In genomic region chr5:6378128-6379023, GRCh38 we compare ENCODE assay signal across 8 cellular contexts. TPM values are rescaled to one million over a fixed set of nuclear protein-coding genes. Genes with fewer than 3 reads are reported as not detected.
A peak's percentile ranks its signal among the peaks of the same experiment; 100 is the strongest.
DNase-seq lines count a peak whose midpoint lies in the region; ATAC-seq and TF ChIP-seq lines count a peak whose summit lies in the region.

A gene with protein sequence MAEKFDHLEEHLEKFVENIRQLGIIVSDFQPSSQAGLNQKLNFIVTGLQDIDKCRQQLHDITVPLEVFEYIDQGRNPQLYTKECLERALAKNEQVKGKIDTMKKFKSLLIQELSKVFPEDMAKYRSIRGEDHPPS (minus strand): TSS chr5:6378547. CDS start chr5:6378483, 64 bp downstream.

- H3K9me3 ChIP-seq in muscle layer of duodenum (ENCODE audit: control insufficient read depth in 1 of 2, low read length in 2 of 2) = peaks cover 0 to 3% of the 10 kb centered on the region in 2 donors

- peak within 1 kb of the TSS; percentile 99 for H3K27ac Mint-ChIP-seq in activated T-cell treated with anti-CD3 and anti-CD28 coated beads, Interleukin-2, amount 50 U/mL, for 24 hours

- no peaks in the 10 kb centered on the region for H3K27me3 ChIP-seq in muscle layer of duodenum (ENCODE audit: low read depth, low read length)

- H3K36me3 ChIP-seq in muscle layer of duodenum (ENCODE audit: control insufficient read depth in 1 of 2, insufficient read depth in 2 of 2, low read length in 2 of 2) = peaks cover 23 to 32% of the 10 kb centered on the region in 2 donors

- H3K9me3 Mint-ChIP-seq in activated T-cell treated with anti-CD3 and anti-CD28 coated beads, Interleukin-2, amount 50 U/mL, for 24 hours = no peaks in the 10 kb centered on the region

- peaks cover 8% of the 10 kb centered on the region for H3K27me3 Mint-ChIP-seq in activated T-cell treated with anti-CD3 and anti-CD28 coated beads, Interleukin-2, amount 50 U/mL, for 24 hours

- in situ Hi-C loops in KBM-7 (cut with MboI; ENCODE audit: low pct_unique_long_range_greater_than_20kb, low sequenced_read_pairs) = no loop called here

- peaks cover 57% of the 10 kb centered on the region for H3K36me3 Mint-ChIP-seq in activated T-cell treated with anti-CD3 and anti-CD28 coated beads, Interleukin-2, amount 50 U/mL, for 24 hours (ENCODE audit: low read depth)

- peaks cover 45% of the 10 kb centered on the region for H3K4me1 Mint-ChIP-seq in activated T-cell treated with anti-CD3 and anti-CD28 coated beads, Interleukin-2, amount 50 U/mL, for 24 hours (ENCODE audit: low read depth)

- ATAC-seq in GM21717 (IDR thresholded peaks at IDR 0.05; ENCODE audit: unreplicated experiment) (peak; percentile 98), esophagus mucosa (peak; percentile 99)

- peak within 1 kb of the TSS; percentile 86 for H3K27ac ChIP-seq in muscle layer of duodenum (ENCODE audit: low read length)

- H3K4me3 ChIP-seq in muscle layer of duodenum (ENCODE audit: low read depth in 1 of 2, low read length in 2 of 2) = peak within 1 kb of the TSS; percentile 85 to 98

- DNase-seq in DMS153 treated with DMSO at 0.1 percent for 48 hours (lab: John Stamatoyannopoulos, UW; ENCODE audit: unreplicated experiment) = peak; percentile 95
- peak; percentile 89 for DNase-seq in KBM-7
- DNase-seq in activated T-cell treated with anti-CD3 and anti-CD28 coated beads, Interleukin-2, amount 50 U/mL, for 24 hours = peak; percentile 97
- peak; percentile 91 for DNase-seq in stimulated activated CD8-positive, alpha-beta memory T cell treated with anti-CD3 and anti-CD28 coated beads, Interleukin-7, amount 100 ng/mL, for 4 hours (ENCODE audit: low read depth in 2 of 2)

- peaks cover 8 to 23% of the 10 kb centered on the region in 2 donors for H3K4me1 ChIP-seq in muscle layer of duodenum (ENCODE audit: control insufficient read depth in 1 of 2, insufficient read depth in 2 of 2, low read length in 2 of 2)

- H3K4me3 Mint-ChIP-seq in activated T-cell treated with anti-CD3 and anti-CD28 coated beads, Interleukin-2, amount 50 U/mL, for 24 hours = peak within 1 kb of the TSS; percentile 99

TF ChIP-seq in PFSK-1, 5 proteins besides CTCF, POLR2A, EP300 and RAD21:
- TF ChIP-seq POLR2AphosphoS5 (IDR thresholded peaks at IDR 0.05; ENCODE audit: low read depth, low read length) (peak; percentile 77), SIN3A (IDR thresholded peaks at IDR 0.05; ENCODE audit: borderline replicate concordance, insufficient read depth, low read length) (peak; percentile 61; the same call in 1 of the 2 replicates), TAF1 (IDR thresholded peaks at IDR 0.05; ENCODE audit: borderline replicate concordance, insufficient read depth, low read length) (peak; percentile 71; the same call in 1 of the 2 replicates), FOXP2 (optimal IDR thresholded peaks at IDR 0.05; ENCODE audit: borderline replicate concordance, extremely low read depth, extremely low read length, insufficient read depth) (peak; percentile 45)
- TF ChIP-seq, protein P1, sequence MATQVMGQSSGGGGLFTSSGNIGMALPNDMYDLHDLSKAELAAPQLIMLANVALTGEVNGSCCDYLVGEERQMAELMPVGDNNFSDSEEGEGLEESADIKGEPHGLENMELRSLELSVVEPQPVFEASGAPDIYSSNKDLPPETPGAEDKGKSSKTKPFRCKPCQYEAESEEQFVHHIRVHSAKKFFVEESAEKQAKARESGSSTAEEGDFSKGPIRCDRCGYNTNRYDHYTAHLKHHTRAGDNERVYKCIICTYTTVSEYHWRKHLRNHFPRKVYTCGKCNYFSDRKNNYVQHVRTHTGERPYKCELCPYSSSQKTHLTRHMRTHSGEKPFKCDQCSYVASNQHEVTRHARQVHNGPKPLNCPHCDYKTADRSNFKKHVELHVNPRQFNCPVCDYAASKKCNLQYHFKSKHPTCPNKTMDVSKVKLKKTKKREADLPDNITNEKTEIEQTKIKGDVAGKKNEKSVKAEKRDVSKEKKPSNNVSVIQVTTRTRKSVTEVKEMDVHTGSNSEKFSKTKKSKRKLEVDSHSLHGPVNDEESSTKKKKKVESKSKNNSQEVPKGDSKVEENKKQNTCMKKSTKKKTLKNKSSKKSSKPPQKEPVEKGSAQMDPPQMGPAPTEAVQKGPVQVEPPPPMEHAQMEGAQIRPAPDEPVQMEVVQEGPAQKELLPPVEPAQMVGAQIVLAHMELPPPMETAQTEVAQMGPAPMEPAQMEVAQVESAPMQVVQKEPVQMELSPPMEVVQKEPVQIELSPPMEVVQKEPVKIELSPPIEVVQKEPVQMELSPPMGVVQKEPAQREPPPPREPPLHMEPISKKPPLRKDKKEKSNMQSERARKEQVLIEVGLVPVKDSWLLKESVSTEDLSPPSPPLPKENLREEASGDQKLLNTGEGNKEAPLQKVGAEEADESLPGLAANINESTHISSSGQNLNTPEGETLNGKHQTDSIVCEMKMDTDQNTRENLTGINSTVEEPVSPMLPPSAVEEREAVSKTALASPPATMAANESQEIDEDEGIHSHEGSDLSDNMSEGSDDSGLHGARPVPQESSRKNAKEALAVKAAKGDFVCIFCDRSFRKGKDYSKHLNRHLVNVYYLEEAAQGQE (IDR thresholded peaks at IDR 0.05; ENCODE audit: insufficient read depth in 1 of 2, low read depth in 2 of 2, low read length in 2 of 2) = no peak

RNA-seq across cellular contexts. Expression of the gene that starts here (rescaled TPM):
- polyA plus RNA-seq in PFSK-1 (2012; ENCODE audit: insufficient read length, low read depth) = 99.1 TPM
- total RNA-seq in esophagus mucosa = 25.1 TPM

Comparison
In these comparisons a context has a peak if more than half of its experiments do, and no peak if none do; other contexts are left out.
1. Peak in every context shown above with its lines: DNase-seq, ATAC-seq, H3K4me3 ChIP-seq and H3K27ac ChIP-seq.